18 cellular contexts compared by ENCODE assay signal in genomic region chr13:59250276-59250990, GRCh38.
DNase-seq lines count a peak whose midpoint lies in the region; ATAC-seq and TF ChIP-seq lines count a peak whose summit lies in the region.
"Had no signal": no experiment of that assay in that cellular context is flagged by ENCODE, and none has a peak within 500 bp of the region (broad histone marks: within the 10 kb centered on the region; RNA-seq: fewer than 3 reads in every experiment).

No MANE protein-coding gene starts in this region.

- H3K4ac ChIP-seq in neuronal stem cell (ENCODE audit: low read length): no peak overlapping the region

- H4K8ac ChIP-seq in neuronal stem cell (ENCODE audit: low read depth, low read length): no peak overlapping the region

- intact Hi-C loops in CD8-positive, alpha-beta T cell (cut with DNase I, micrococcal nuclease): no loop called here
- intact Hi-C loops in activated CD4-positive, alpha-beta memory T cell treated with anti-CD3 and anti-CD28 coated beads for 36 hours (cut with micrococcal nuclease): no loop called here

- peak overlapping the region; percentile 62 for H2AFZ ChIP-seq in neuronal stem cell (ENCODE audit: low read length)
- H2AFZ ChIP-seq: PC-9 had no signal

- DNase-seq in COLO829 (ENCODE audit: low spot score) (peak; percentile 70), NCI-H82 (lab: John Stamatoyannopoulos, UW) (peak; percentile 60), epidermal melanocyte (ENCODE audit: insufficient read length, low spot score) (peak; percentile 38), neuronal stem cell (ENCODE audit: low spot score) (no peak)
- DNase-seq in CD8-positive, alpha-beta T cell: no peak
- no peak for DNase-seq in activated CD4-positive, alpha-beta memory T cell treated with anti-CD3 and anti-CD28 coated beads for 36 hours
- DNase-seq: COR-L47, HFFc6, NCI-H1417 treated with DMSO at 0.1 percent for 48 hours, NCI-H2029, NCI-H226, NCI-H526, PC-9 had no signal

- WGBS in neuronal stem cell (ENCODE audit: extremely low coverage in 2 of 2, insufficient read length in 2 of 2, insufficient replicate concordance in 1 of 2), 2 donors: no CpG with 5 or more reads among the region's 4 CpGs

- no peak overlapping the region for H2BK15ac ChIP-seq in neuronal stem cell (ENCODE audit: low read length)

- no peak overlapping the region for H2BK12ac ChIP-seq in neuronal stem cell (ENCODE audit: low read length)

- no peaks in the 10 kb centered on the region for H3K4me1 Mint-ChIP-seq in CD8-positive, alpha-beta T cell (ENCODE audit: low read depth)
- no peaks in the 10 kb centered on the region for H3K4me1 Mint-ChIP-seq in activated CD4-positive, alpha-beta memory T cell treated with anti-CD3 and anti-CD28 coated beads for 36 hours (ENCODE audit: low read depth)

- H3K36me3 Mint-ChIP-seq in CD8-positive, alpha-beta T cell: no peaks in the 10 kb centered on the region
- no peaks in the 10 kb centered on the region for H3K36me3 Mint-ChIP-seq in activated CD4-positive, alpha-beta memory T cell treated with anti-CD3 and anti-CD28 coated beads for 36 hours

- H3K27me3 Mint-ChIP-seq in CD8-positive, alpha-beta T cell (ENCODE audit: low read depth): no peaks in the 10 kb centered on the region
- H3K27me3 Mint-ChIP-seq in activated CD4-positive, alpha-beta memory T cell treated with anti-CD3 and anti-CD28 coated beads for 36 hours: no peaks in the 10 kb centered on the region

- H3K27ac Mint-ChIP-seq in CD8-positive, alpha-beta T cell: no peak overlapping the region
- H3K27ac Mint-ChIP-seq in activated CD4-positive, alpha-beta memory T cell treated with anti-CD3 and anti-CD28 coated beads for 36 hours: no peak overlapping the region
- H3K27ac Mint-ChIP-seq: HFFc6 had no signal

- no peak overlapping the region for H3K4me3 ChIP-seq in neuronal stem cell (ENCODE audit: low read length in 2 of 2)
- no peak overlapping the region for H3K4me3 ChIP-seq in CD8-positive, alpha-beta T cell (ENCODE audit: low read depth, low read length)
- H3K4me3 ChIP-seq: K562, PC-9, SK-N-MC had no signal

- no peak overlapping the region for H3K14ac ChIP-seq in neuronal stem cell (ENCODE audit: low read length)

- CTCF ChIA-PET in CD8-positive, alpha-beta T cell (lab: Charles Lee): no interaction called here
- CTCF ChIA-PET in activated CD4-positive, alpha-beta memory T cell treated with anti-CD3 and anti-CD28 coated beads for 36 hours (lab: Charles Lee): no interaction called here

- H3K4me2 ChIP-seq in neuronal stem cell (ENCODE audit: insufficient read depth, low read length, poor library complexity, severe bottlenecking): no peak overlapping the region
- H3K4me2 ChIP-seq: PC-9 had no signal

- POLR2A ChIA-PET in CD8-positive, alpha-beta T cell (lab: Charles Lee): interaction anchor here (0.7 kb wide), 1 partner anchor 27 kb away, joined by 3 read pairs; no protein-coding TSS in a partner anchor
- POLR2A ChIA-PET in activated CD4-positive, alpha-beta memory T cell treated with anti-CD3 and anti-CD28 coated beads for 36 hours (lab: Charles Lee): no interaction called here

- H3K27me3 ChIP-seq in neuronal stem cell (ENCODE audit: control insufficient read depth in 3 of 3, insufficient read depth in 3 of 3, low read depth in 1 of 3, low read length in 3 of 3): no peaks in the 10 kb centered on the region
- H3K27me3 ChIP-seq in CD8-positive, alpha-beta T cell (ENCODE audit: insufficient read depth, low read length): no peaks in the 10 kb centered on the region

- H3K23ac ChIP-seq in neuronal stem cell (ENCODE audit: low read depth, low read length, poor library complexity): no peak overlapping the region

- no peaks in the 10 kb centered on the region for H3K36me3 ChIP-seq in neuronal stem cell (replicated peaks in 1 of 2; ENCODE audit: control insufficient read depth in 2 of 2, insufficient read depth in 2 of 2, low read length in 2 of 2)
- no peaks in the 10 kb centered on the region for H3K36me3 ChIP-seq in CD8-positive, alpha-beta T cell (ENCODE audit: insufficient read depth, low read length)

- no peak for TF ChIP-seq CTCF in CD8-positive, alpha-beta T cell (IDR thresholded peaks at IDR 0.05)

- H3K9me3 Mint-ChIP-seq in CD8-positive, alpha-beta T cell: no peaks in the 10 kb centered on the region
- H3K9me3 Mint-ChIP-seq in activated CD4-positive, alpha-beta memory T cell treated with anti-CD3 and anti-CD28 coated beads for 36 hours: no peaks in the 10 kb centered on the region
- H3K9me3 Mint-ChIP-seq: HFFc6 had no signal

- H3K4me1 ChIP-seq in neuronal stem cell (ENCODE audit: control insufficient read depth in 2 of 2, insufficient read depth in 1 of 2, low read depth in 1 of 2, low read length in 2 of 2): peaks cover 0 to 6% of the 10 kb centered on the region in 2 donors
- H3K4me1 ChIP-seq in CD8-positive, alpha-beta T cell (ENCODE audit: insufficient read depth, low read length): no peaks in the 10 kb centered on the region

- H2AK5ac ChIP-seq in neuronal stem cell (ENCODE audit: low read depth, low read length): no peak overlapping the region

- no peak overlapping the region for H3K4me3 Mint-ChIP-seq in CD8-positive, alpha-beta T cell
- H3K4me3 Mint-ChIP-seq in activated CD4-positive, alpha-beta memory T cell treated with anti-CD3 and anti-CD28 coated beads for 36 hours: no peak overlapping the region
- H3K4me3 Mint-ChIP-seq: HFFc6 had no signal

- H3K18ac ChIP-seq in neuronal stem cell (ENCODE audit: low read length): no peak overlapping the region

- H3K9ac ChIP-seq in neuronal stem cell (ENCODE audit: low read depth, low read length, poor library complexity): no peak overlapping the region

- ATAC-seq in GM21619 (IDR thresholded peaks at IDR 0.05; ENCODE audit: unreplicated experiment) (no peak), HG02973 (IDR thresholded peaks at IDR 0.05; ENCODE audit: unreplicated experiment) (no peak)
- no peak for ATAC-seq in CD8-positive, alpha-beta T cell
- ATAC-seq: K562 had no signal

- no peak overlapping the region for H2BK5ac ChIP-seq in neuronal stem cell (ENCODE audit: low read length)

- no peak overlapping the region for H2BK120ac ChIP-seq in neuronal stem cell (ENCODE audit: low read depth, low read length)

- H4K91ac ChIP-seq in neuronal stem cell (ENCODE audit: low read depth, low read length, poor library complexity): no peak overlapping the region

- no peaks in the 10 kb centered on the region for H3K79me1 ChIP-seq in neuronal stem cell (ENCODE audit: low read depth, low read length)

- peaks cover 0 to 1% of the 10 kb centered on the region in 2 donors for H3K9me3 ChIP-seq in neuronal stem cell (replicated peaks in 1 of 2; ENCODE audit: control insufficient read depth in 2 of 2, insufficient read depth in 1 of 2, low read depth in 1 of 2, low read length in 2 of 2)
- H3K9me3 ChIP-seq in CD8-positive, alpha-beta T cell (ENCODE audit: low read length): no peaks in the 10 kb centered on the region

- no peak overlapping the region for H3K27ac ChIP-seq in neuronal stem cell (replicated peaks; ENCODE audit: low read length)
- H3K27ac ChIP-seq in CD8-positive, alpha-beta T cell (ENCODE audit: low read depth, low read length): no peak overlapping the region
- H3K27ac ChIP-seq: C4-2B, PC-9, SK-N-MC had no signal

Comparison
In these comparisons a context has a peak if more than half of its experiments do, and no peak if none do; other contexts are left out.
1. DNase-seq: peak in COLO829 (single experiment), NCI-H82 (single experiment) and epidermal melanocyte (single experiment); none in neuronal stem cell (single experiment), CD8-positive, alpha-beta T cell (0 of 7) and activated CD4-positive, alpha-beta memory T cell treated with anti-CD3 and anti-CD28 coated beads for 36 hours (single experiment).